In genomic region chr6:16256781-16257180, GRCh38 we compare ENCODE assay signal across 15 cellular contexts.
"Had no signal": no experiment of that assay in that cellular context is flagged by ENCODE, and none has a peak within 500 bp of the region (broad histone marks: within the 10 kb centered on the region; RNA-seq: fewer than 3 reads in every experiment).

No MANE protein-coding gene starts in this region.

- H3K36me3 Mint-ChIP-seq: memory B cell; stimulated activated memory B cell treated with anti-CD40 and anti-IgM and Interleukin-4, amounts not matched to agents 10 μg/mL and 1 μg/mL and 100 μg/mL, for 72 hours had no signal

- H3K27me3 Mint-ChIP-seq: activated naive CD8-positive, alpha-beta T cell; naive thymus-derived CD8-positive, alpha-beta T cell; stimulated activated memory B cell treated with anti-CD40 and anti-IgM and Interleukin-4, amounts not matched to agents 10 μg/mL and 1 μg/mL and 100 μg/mL, for 72 hours had no signal

- DNase-seq: activated CD4-positive, alpha-beta T cell treated with anti-CD3 and anti-CD28 coated beads for 4 hours; activated CD8-positive, alpha-beta T cell treated with anti-CD3 and anti-CD28 coated beads for 36 hours; activated gamma-delta T cell treated with Interleukin-2 at 50 U/mL for 16 hours; amniotic stem cell; dorsolateral prefrontal cortex; hypothalamus; kidney; left ventricle myocardium superior; naive thymus-derived CD8-positive, alpha-beta T cell; pancreas; sigmoid colon had no signal

- H3K9me3 ChIP-seq: pancreas, sigmoid colon, tibial artery had no signal

- ATAC-seq: activated CD8-positive, alpha-beta T cell treated with anti-CD3 and anti-CD28 coated beads for 36 hours; left ventricle myocardium superior; naive thymus-derived CD8-positive, alpha-beta T cell; pancreas; stimulated activated memory B cell treated with anti-CD40 and anti-IgM and Interleukin-4, amounts not matched to agents 10 μg/mL and 1 μg/mL and 100 μg/mL, for 72 hours had no signal

- H3K27ac Mint-ChIP-seq: activated CD8-positive, alpha-beta T cell treated with anti-CD3 and anti-CD28 coated beads for 36 hours; activated naive CD8-positive, alpha-beta T cell; memory B cell; naive thymus-derived CD8-positive, alpha-beta T cell; stimulated activated memory B cell treated with anti-CD40 and anti-IgM and Interleukin-4, amounts not matched to agents 10 μg/mL and 1 μg/mL and 100 μg/mL, for 72 hours had no signal

- H3K27ac ChIP-seq: pancreas had no signal

- H3K4me1 ChIP-seq: pancreas had no signal

- H3K9me3 Mint-ChIP-seq: activated CD8-positive, alpha-beta T cell treated with anti-CD3 and anti-CD28 coated beads for 36 hours; naive thymus-derived CD8-positive, alpha-beta T cell had no signal

- H3K27me3 ChIP-seq: dorsolateral prefrontal cortex, pancreas, sigmoid colon, tibial artery had no signal

- H3K4me1 Mint-ChIP-seq: memory B cell; stimulated activated memory B cell treated with anti-CD40 and anti-IgM and Interleukin-4, amounts not matched to agents 10 μg/mL and 1 μg/mL and 100 μg/mL, for 72 hours had no signal

- H3K4me3 ChIP-seq: dorsolateral prefrontal cortex, pancreas, sigmoid colon, tibial artery had no signal

- H3K4me3 Mint-ChIP-seq: activated CD8-positive, alpha-beta T cell treated with anti-CD3 and anti-CD28 coated beads for 36 hours; activated naive CD8-positive, alpha-beta T cell; memory B cell; naive thymus-derived CD8-positive, alpha-beta T cell; stimulated activated memory B cell treated with anti-CD40 and anti-IgM and Interleukin-4, amounts not matched to agents 10 μg/mL and 1 μg/mL and 100 μg/mL, for 72 hours had no signal
